Comparison of ENCODE assay signal across 22 cellular contexts in the genomic region with DNA sequence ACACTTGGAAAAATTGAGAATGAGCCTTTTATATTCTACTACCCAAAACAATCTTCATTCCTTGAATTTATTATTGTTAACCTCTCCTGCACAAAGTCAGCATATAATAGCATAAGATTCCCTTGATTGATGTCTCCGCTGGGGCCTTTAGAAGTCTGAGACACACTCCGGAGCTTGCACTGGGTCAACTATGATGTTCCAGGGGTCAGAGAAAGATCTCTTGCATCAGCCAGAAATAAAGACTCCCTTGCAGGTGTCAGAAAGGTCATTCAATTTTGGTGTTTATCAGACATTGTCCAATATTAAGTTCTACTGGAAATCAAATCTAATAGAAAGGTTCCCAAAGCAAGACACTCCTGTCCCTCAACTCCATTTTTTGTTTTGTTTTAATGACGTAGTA. TPM values are rescaled to one million over a fixed set of nuclear protein-coding genes. Genes with fewer than 3 reads are reported as not detected.
DNase-seq lines count a peak whose midpoint lies in the region; TF ChIP-seq lines count a peak whose summit lies in the region.
"Had no signal": no experiment of that assay in that cellular context is flagged by ENCODE, and none has a peak within 500 bp of the region (broad histone marks: within the 10 kb centered on the region; RNA-seq: fewer than 3 reads in every experiment).

No MANE protein-coding gene starts in this region.

- no peaks in the 10 kb centered on the region for H3K36me3 Mint-ChIP-seq in endodermal cell (ENCODE audit: low read depth)
- H3K36me3 Mint-ChIP-seq in nephron progenitor cell (ENCODE audit: low read depth), result peaks cover 20% of the 10 kb centered on the region
- H3K36me3 Mint-ChIP-seq: CD4-positive, CD25-positive, alpha-beta regulatory T cell had no signal

- no peaks in the 10 kb centered on the region for H3K27me3 ChIP-seq in endodermal cell (ENCODE audit: control insufficient read depth, insufficient read depth, low read length, poor library complexity, severe bottlenecking)
- no peaks in the 10 kb centered on the region for H3K27me3 ChIP-seq in A673 (replicated peaks; ENCODE audit: insufficient read depth, low read depth, low read length, poor library complexity)
- H3K27me3 ChIP-seq: BE2C had no signal

- H3K4me1 ChIP-seq in HEK293 (ENCODE audit: control insufficient read depth, insufficient read depth, low read length) (peaks cover 27% of the 10 kb centered on the region), endodermal cell (ENCODE audit: control insufficient read depth, insufficient read depth, low read length) (peaks cover 18% of the 10 kb centered on the region), A673 (ENCODE audit: insufficient read depth, low read length, poor library complexity, severe bottlenecking) (peaks cover 46% of the 10 kb centered on the region)
- H3K4me1 ChIP-seq: A549, BE2C had no signal

- H3K9me3 ChIP-seq in HEK293 (ENCODE audit: control insufficient read depth, insufficient read depth, low read depth, low read length) (no peaks in the 10 kb centered on the region), endodermal cell (ENCODE audit: control insufficient read depth, low read length) (peaks cover 9% of the 10 kb centered on the region), A673 (ENCODE audit: low read depth, low read length, poor library complexity, severe bottlenecking) (no peaks in the 10 kb centered on the region)
- H3K9me3 ChIP-seq: A549, BE2C had no signal

- no peak overlapping the region for H3K4me3 Mint-ChIP-seq in endodermal cell
- peak overlapping the region; percentile 3 for H3K4me3 Mint-ChIP-seq in nephron progenitor cell
- H3K4me3 Mint-ChIP-seq: CD4-positive, CD25-positive, alpha-beta regulatory T cell; H9 had no signal

- H3K9me3 Mint-ChIP-seq in endodermal cell (no peaks in the 10 kb centered on the region), nephron progenitor cell (peaks cover 6% of the 10 kb centered on the region)
- H3K9me3 Mint-ChIP-seq: H9 had no signal

- 86 to 93% methylated on average over 3 of the region's 3 CpGs for WGBS in endodermal cell (ENCODE audit: insufficient coverage in 1 of 2, insufficient read length in 1 of 2), 2 experiments

- CTCF ChIA-PET in HEK293 (lab: Yijun Ruan, JAX) (no interaction called here), A673 (lab: Charles Lee) (interaction anchor here (0.5 to 1.0 kb wide), 2 partner anchors 60 to 130 kb away, joined by 3 read pairs; no protein-coding TSS in a partner anchor)

- peak; percentile 8 for DNase-seq in NCI-H69 (lab: John Stamatoyannopoulos, UW)
- DNase-seq in endodermal cell, result no peak
- no peak for DNase-seq in nephron progenitor cell
- no peak for DNase-seq in A673 (ENCODE audit: low spot score)
- DNase-seq in DMS53 treated with DMSO at 0.1 percent for 48 hours (lab: John Stamatoyannopoulos, UW; ENCODE audit: unreplicated experiment), result no peak
- DNase-seq in NOMO-1 (lab: John Stamatoyannopoulos, UW; ENCODE audit: unreplicated experiment in 2 of 2), result no peak
- DNase-seq in GOT3 (lab: John Stamatoyannopoulos, UW), result no peak
- DNase-seq: BE2C; CD4-positive, CD25-positive, alpha-beta regulatory T cell; DMS79; H9; NCI-H1417; NCI-H1694 treated with DMSO at 0.1 percent for 48 hours; NCI-H2081 treated with DMSO at 0.1 percent for 48 hours; NCI-H446; NCI-H526; PC-9; SHP77 treated with DMSO at 0.1 percent for 48 hours had no signal

- H3K27me3 Mint-ChIP-seq in endodermal cell (ENCODE audit: insufficient read depth) (no peaks in the 10 kb centered on the region), nephron progenitor cell (ENCODE audit: low read depth, poor library complexity) (no peaks in the 10 kb centered on the region)

- H3K4me3 ChIP-seq in HEK293 (ENCODE audit: low read depth, low read length) (no peak overlapping the region), endodermal cell (ENCODE audit: low read length) (no peak overlapping the region), A673 (ENCODE audit: low read depth, low read length, poor library complexity, severe bottlenecking) (no peak overlapping the region)
- H3K4me3 ChIP-seq: A549, PC-9, SK-N-MC had no signal

- H3K27ac Mint-ChIP-seq in endodermal cell (peak overlapping the region; percentile 11), nephron progenitor cell (peak overlapping the region; percentile 69)
- H3K27ac Mint-ChIP-seq: CD4-positive, CD25-positive, alpha-beta regulatory T cell had no signal

- no peak overlapping the region for H3K9ac ChIP-seq in endodermal cell (ENCODE audit: extremely low read depth, low read length, poor library complexity, severe bottlenecking)

- no TSS peak for BruUV-seq in A673 (replicated peaks; lab: Mats Ljungman, UMichigan)

- POLR2A ChIA-PET in HEK293 (lab: Yijun Ruan, JAX) (no interaction called here), A673 (lab: Charles Lee; ENCODE audit: low non-redundant PET) (no interaction called here)

- TF ChIP-seq CTCF in HEK293 (tag by site-specific recombination; IDR thresholded peaks at IDR 0.05), result no peak
- TF ChIP-seq CTCF in endodermal cell (conservative IDR thresholded peaks at IDR 0.05), result no peak
- no peak for TF ChIP-seq CTCF in nephron progenitor cell (IDR thresholded peaks at IDR 0.05)
- no peak for TF ChIP-seq CTCF in A673 (conservative IDR thresholded peaks at IDR 0.05; ENCODE audit: low read depth, low read length)

- intact Hi-C loops in A673 (cut with micrococcal nuclease; ENCODE audit: unreplicated experiment), result no loop called here

- H3K36me3 ChIP-seq in HEK293 (ENCODE audit: control insufficient read depth in 2 of 2, insufficient read depth in 1 of 2, low read length in 2 of 2) (no peaks in the 10 kb centered on the region), endodermal cell (ENCODE audit: control insufficient read depth, insufficient read depth, low read length) (no peaks in the 10 kb centered on the region), A673 (ENCODE audit: insufficient read depth, low read length, poor library complexity, severe bottlenecking) (no peaks in the 10 kb centered on the region)
- H3K36me3 ChIP-seq: BE2C had no signal

- H3K27ac ChIP-seq in HEK293 (ENCODE audit: extremely low read depth, low read depth, low read length), result no peak overlapping the region
- peak overlapping the region; percentile 85 for H3K27ac ChIP-seq in endodermal cell (ENCODE audit: low read depth, low read length)
- no peak overlapping the region for H3K27ac ChIP-seq in A673 (ENCODE audit: low read depth, low read length, poor library complexity, severe bottlenecking)
- H3K27ac ChIP-seq: A549, PC-9, RWPE1, SK-N-MC had no signal

- peaks cover 36% of the 10 kb centered on the region for H3K4me1 Mint-ChIP-seq in endodermal cell
- H3K4me1 Mint-ChIP-seq in nephron progenitor cell, result peaks cover 43% of the 10 kb centered on the region
- H3K4me1 Mint-ChIP-seq: CD4-positive, CD25-positive, alpha-beta regulatory T cell had no signal

TF ChIP-seq in HEK293, 187 proteins besides CTCF, POLR2A, EP300 and RAD21:
- no peak for TF ChIP-seq ZNF366 (tag by site-specific recombination; conservative IDR thresholded peaks at IDR 0.05)
- TF ChIP-seq PRDM6 (tag by site-specific recombination; IDR thresholded peaks at IDR 0.05), result 0 out of 2 replicates have a peak, but pooled peaks have one; percentile 6

RNA-seq across cellular contexts. Expression of gene NHSL1, which starts 29.7 kb away (rescaled TPM):
- total RNA-seq in endodermal cell (10 to 100 TPM; 16.3 to 17.5 TPM), A673 (2021) (29.5 and 33.1 TPM in 2 replicates)
- 37.8 TPM for polyA plus RNA-seq in endodermal cell (2013, experiment 1 of 2)
- polyA plus RNA-seq in endodermal cell (2013, experiment 2 of 2), result 25.3 TPM
- total RNA-seq: CD4-positive, CD25-positive, alpha-beta regulatory T cell had no signal
